ENCODE assay signal across 25 cellular contexts in genomic region chr3:194386066-194386465, GRCh38. TPM values are rescaled to one million over a fixed set of nuclear protein-coding genes. Genes with fewer than 3 reads are reported as not detected.
DNase-seq lines count a peak whose midpoint lies in the region; ATAC-seq, FAIRE-seq and TF ChIP-seq lines count a peak whose summit lies in the region.
"Had no signal": no experiment of that assay in that cellular context is flagged by ENCODE, and none has a peak within 500 bp of the region (broad histone marks: within the 10 kb centered on the region; RNA-seq: fewer than 3 reads in every experiment).

No MANE protein-coding gene starts in this region.

- H3K27me3 Mint-ChIP-seq in activated CD8-positive, alpha-beta memory T cell treated with anti-CD3 and anti-CD28 coated beads, Interleukin-2, amount 10 ng/mL, durations not matched to agents 7 days and 5 days = peaks cover 18% of the 10 kb centered on the region
- H3K27me3 Mint-ChIP-seq in immature natural killer cell (ENCODE audit: low read depth in 3 of 3) = peaks cover 0 to 6% (median 5%) of the 10 kb centered on the region in 3 donors

- no peak for FAIRE-seq in GM12892 (lab: Jason Lieb, UNC)

- H3K4me3 Mint-ChIP-seq in activated CD8-positive, alpha-beta memory T cell treated with anti-CD3 and anti-CD28 coated beads, Interleukin-2, amount 10 ng/mL, durations not matched to agents 7 days and 5 days = no peak overlapping the region
- no peak overlapping the region for H3K4me3 Mint-ChIP-seq in immature natural killer cell

- H3K27ac Mint-ChIP-seq in activated CD8-positive, alpha-beta memory T cell treated with anti-CD3 and anti-CD28 coated beads, Interleukin-2, amount 10 ng/mL, durations not matched to agents 7 days and 5 days = no peak overlapping the region
- H3K27ac Mint-ChIP-seq in immature natural killer cell = no peak overlapping the region
- H3K27ac Mint-ChIP-seq: IgD-negative memory B cell had no signal

- no peak overlapping the region for H3K27ac ChIP-seq in tibial artery
- H3K27ac ChIP-seq: 22Rv1, C4-2B, SK-N-MC had no signal

- CTCF ChIA-PET in activated CD8-positive, alpha-beta memory T cell treated with anti-CD3 and anti-CD28 coated beads, Interleukin-2, amount 10 ng/mL, durations not matched to agents 7 days and 5 days (lab: Charles Lee) = no interaction called here

- no peak overlapping the region for H3K4me3 ChIP-seq in tibial artery
- H3K4me3 ChIP-seq: HAP-1, SK-N-MC had no signal

- TF ChIP-seq CTCF in tibial artery (IDR thresholded peaks at IDR 0.05) = no peak

- no peaks in the 10 kb centered on the region for H3K9me3 ChIP-seq in tibial artery

- no peaks in the 10 kb centered on the region for H3K4me1 Mint-ChIP-seq in activated CD8-positive, alpha-beta memory T cell treated with anti-CD3 and anti-CD28 coated beads, Interleukin-2, amount 10 ng/mL, durations not matched to agents 7 days and 5 days
- H3K4me1 Mint-ChIP-seq in immature natural killer cell = no peaks in the 10 kb centered on the region
- H3K4me1 Mint-ChIP-seq: IgD-negative memory B cell had no signal

- intact Hi-C loops in tibial artery (cut with DNase I; ENCODE audit: low total_unique reads) = no loop called here

- H3K36me3 Mint-ChIP-seq in activated CD8-positive, alpha-beta memory T cell treated with anti-CD3 and anti-CD28 coated beads, Interleukin-2, amount 10 ng/mL, durations not matched to agents 7 days and 5 days = no peaks in the 10 kb centered on the region
- H3K36me3 Mint-ChIP-seq in immature natural killer cell = peaks cover 0 to 4% (median 0%) of the 10 kb centered on the region in 3 donors

- no peak for ATAC-seq in activated CD8-positive, alpha-beta memory T cell treated with anti-CD3 and anti-CD28 coated beads, Interleukin-2, amount 10 ng/mL, durations not matched to agents 7 days and 5 days

- peaks cover 0 to 40% of the 10 kb centered on the region in 2 donors for H3K27me3 ChIP-seq in tibial artery

- no peaks in the 10 kb centered on the region for H3K36me3 ChIP-seq in tibial artery
- H3K36me3 ChIP-seq: HAP-1 had no signal

- H3K4me1 ChIP-seq in tibial artery = no peaks in the 10 kb centered on the region
- H3K4me1 ChIP-seq: HAP-1 had no signal

- peaks cover 11% of the 10 kb centered on the region for H3K9me3 Mint-ChIP-seq in activated CD8-positive, alpha-beta memory T cell treated with anti-CD3 and anti-CD28 coated beads, Interleukin-2, amount 10 ng/mL, durations not matched to agents 7 days and 5 days (ENCODE audit: low read depth)
- no peaks in the 10 kb centered on the region for H3K9me3 Mint-ChIP-seq in immature natural killer cell

- no peak for TF ChIP-seq POLR2A in GM12892 (IDR thresholded peaks at IDR 0.05; ENCODE audit: low read depth, low read length)

- peak; percentile 73 for DNase-seq in NCI-H82 (lab: John Stamatoyannopoulos, UW)
- no peak for DNase-seq in NCI-H82 treated with DMSO at 0.1 percent for 48 hours (lab: John Stamatoyannopoulos, UW; ENCODE audit: unreplicated experiment)
- peak; percentile 36 for DNase-seq in activated CD8-positive, alpha-beta memory T cell treated with anti-CD3 and anti-CD28 coated beads, Interleukin-2, amount 10 ng/mL, durations not matched to agents 7 days and 5 days
- peak; percentile 37 for DNase-seq in mesenteric fat pad (ENCODE audit: low spot score)
- DNase-seq in tibial artery = peak; percentile 8 to 29
- no peak for DNase-seq in HPDE6-E6E7 (ENCODE audit: extremely low spot score)
- DNase-seq in GM12892 (ENCODE audit: insufficient read length) = no peak
- DNase-seq in immature natural killer cell = no peak
- DNase-seq: AML-193, Kasumi-1, MM.1S, NCI-H1092, NCI-H1436 treated with DMSO at 0.1 percent for 48 hours, NCI-H2171 treated with DMSO at 0.1 percent for 48 hours, NCI-H748 treated with DMSO at 0.1 percent for 48 hours, OCI-M1, SHP77 had no signal

RNA-seq across cellular contexts. Expression of gene GP5, which starts 13.0 kb away (rescaled TPM):
- total RNA-seq in activated CD8-positive, alpha-beta memory T cell treated with anti-CD3 and anti-CD28 coated beads, Interleukin-2, amount 10 ng/mL, durations not matched to agents 7 days and 5 days = under 1 TPM; 0.28 to 0.53 TPM
- total RNA-seq in mesenteric fat pad = not detected
- not detected for polyA plus RNA-seq in GM12892 (2012; ENCODE audit: missing spikeins)
- under 1 TPM in 2 of 3 donors, not detected in 1; 0.20 to 0.37 TPM for polyA plus RNA-seq in immature natural killer cell
- total RNA-seq: HT1080, NCI-H460, RPMI7951 had no signal

RNA-seq across cellular contexts. Expression of gene LRRC15, which starts 16.5 kb away (rescaled TPM):
- total RNA-seq in activated CD8-positive, alpha-beta memory T cell treated with anti-CD3 and anti-CD28 coated beads, Interleukin-2, amount 10 ng/mL, durations not matched to agents 7 days and 5 days = not detected
- total RNA-seq in mesenteric fat pad = 0.35 TPM
- not detected for polyA plus RNA-seq in GM12892 (2012; ENCODE audit: missing spikeins)
- polyA plus RNA-seq in immature natural killer cell = not detected
- total RNA-seq: NCI-H460 had no signal
- polyA plus RNA-seq: IgD-negative memory B cell had no signal

RNA-seq across cellular contexts. Expression of gene CPN2, which starts 34.9 kb away (rescaled TPM):
- not detected for total RNA-seq in activated CD8-positive, alpha-beta memory T cell treated with anti-CD3 and anti-CD28 coated beads, Interleukin-2, amount 10 ng/mL, durations not matched to agents 7 days and 5 days
- 0.16 TPM for total RNA-seq in mesenteric fat pad
- polyA plus RNA-seq in GM12892 (2012; ENCODE audit: missing spikeins) = not detected
- polyA plus RNA-seq in immature natural killer cell = not detected
- total RNA-seq: HT1080, NCI-H460, RPMI7951 had no signal
- polyA plus RNA-seq: IgD-negative memory B cell had no signal

Comparison
In these comparisons a context has a peak if more than half of its experiments do, and no peak if none do; other contexts are left out.
1. DNase-seq: peak in NCI-H82 (single experiment), activated CD8-positive, alpha-beta memory T cell treated with anti-CD3 and anti-CD28 coated beads, Interleukin-2, amount 10 ng/mL, durations not matched to agents 7 days and 5 days (single experiment), mesenteric fat pad (single experiment) and tibial artery (2 of 2); none in NCI-H82 treated with DMSO at 0.1 percent for 48 hours (single experiment), HPDE6-E6E7 (single experiment), GM12892 (single experiment) and immature natural killer cell (0 of 3).